Comparison of ENCODE assay signal across 20 cellular contexts in the genomic region with DNA sequence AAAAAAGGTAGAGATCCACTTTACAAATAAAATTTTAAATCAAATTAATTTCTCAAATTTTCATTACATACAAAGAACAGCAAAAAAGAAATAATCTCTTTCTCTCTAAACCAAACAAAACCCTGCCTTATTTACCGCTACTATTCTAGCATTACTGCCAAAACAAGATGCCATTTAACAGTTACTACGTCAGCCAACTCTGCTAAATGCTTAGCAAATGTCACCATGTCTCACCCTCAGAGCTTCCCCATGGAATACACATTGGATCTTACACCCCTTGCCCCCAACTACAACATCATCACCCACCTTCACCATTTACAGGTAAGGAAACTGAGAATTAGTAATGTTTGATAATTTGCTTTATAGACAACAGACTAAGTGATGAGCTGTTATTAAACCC. TPM values are rescaled to one million over a fixed set of nuclear protein-coding genes. Genes with fewer than 3 reads are reported as not detected.
DNase-seq lines count a peak whose midpoint lies in the region; ATAC-seq, FAIRE-seq and TF ChIP-seq lines count a peak whose summit lies in the region.
"Had no signal": no experiment of that assay in that cellular context is flagged by ENCODE, and none has a peak within 500 bp of the region (broad histone marks: within the 10 kb centered on the region; RNA-seq: fewer than 3 reads in every experiment).

No MANE protein-coding gene starts in this region.

- H3K27me3 Mint-ChIP-seq in endodermal cell (ENCODE audit: insufficient read depth) = no peaks in the 10 kb centered on the region
- H3K27me3 Mint-ChIP-seq in nephron progenitor cell (ENCODE audit: low read depth, poor library complexity) = peaks cover 7% of the 10 kb centered on the region
- H3K27me3 Mint-ChIP-seq in activated naive CD8-positive, alpha-beta T cell treated with anti-CD3 and anti-CD28 coated beads, Interleukin-2, amount 50 U/mL, for 24 hours = peaks cover 1% of the 10 kb centered on the region
- H3K27me3 Mint-ChIP-seq in activated CD8-positive, alpha-beta memory T cell treated with anti-CD3 and anti-CD28 coated beads, Interleukin-2, amount 10 ng/mL, durations not matched to agents 7 days and 5 days = peaks cover 10% of the 10 kb centered on the region
- H3K27me3 Mint-ChIP-seq: activated T-cell treated with anti-CD3 and anti-CD28 coated beads, Interleukin-2, amount 50 U/mL, for 24 hours; CD4-positive, alpha-beta T cell; IgD-negative memory B cell had no signal

- no peak for TF ChIP-seq RAD21 in A549 (conservative IDR thresholded peaks at IDR 0.05 in 1 of 2, IDR thresholded peaks at IDR 0.05 in 1 of 2)

- H2AFZ ChIP-seq in Karpas-422 (ENCODE audit: low read length) = no peak overlapping the region

- intact Hi-C loops in prostate gland (cut with DNase I) = no loop called here

- H3K9me2 ChIP-seq in Karpas-422 (replicated peaks; ENCODE audit: insufficient read depth, low read length) = no peaks in the 10 kb centered on the region

- H4K20me1 ChIP-seq in Karpas-422 (ENCODE audit: insufficient read depth, low read depth, low read length) = no peaks in the 10 kb centered on the region

- TF ChIP-seq CTCF in A549 (IDR thresholded peaks at IDR 0.05) (no peak), endodermal cell (conservative IDR thresholded peaks at IDR 0.05) (no peak), nephron progenitor cell (IDR thresholded peaks at IDR 0.05) (no peak), prostate gland (IDR thresholded peaks at IDR 0.05) (no peak)

- no peak for TF ChIP-seq POLR2A in A549 (IDR thresholded peaks at IDR 0.05; ENCODE audit: low read length)
- no peak for TF ChIP-seq POLR2A in prostate gland (IDR thresholded peaks at IDR 0.05)

- H3K9ac ChIP-seq in Karpas-422 (ENCODE audit: low read length) (no peak overlapping the region), endodermal cell (ENCODE audit: extremely low read depth, low read length, poor library complexity, severe bottlenecking) (no peak overlapping the region)

- H3K4me3 ChIP-seq in A549 (no peak overlapping the region), Karpas-422 (ENCODE audit: low read length) (no peak overlapping the region), endodermal cell (ENCODE audit: low read length) (no peak overlapping the region), prostate gland (no peak overlapping the region)
- H3K4me3 ChIP-seq: cardiac muscle cell, dorsolateral prefrontal cortex, HAP-1, right lobe of liver, upper lobe of right lung had no signal

- no peak for FAIRE-seq in A549 (lab: Jason Lieb, UNC)

- CTCF ChIA-PET in A549 (lab: Yijun Ruan, JAX) = interaction anchor here (1.1 to 1.3 kb wide), 2 partner anchors 20 to 121 kb away, joined by 3 to 4 read pairs; a partner anchor contains a TSS
- CTCF ChIA-PET in activated CD8-positive, alpha-beta memory T cell treated with anti-CD3 and anti-CD28 coated beads, Interleukin-2, amount 10 ng/mL, durations not matched to agents 7 days and 5 days (lab: Charles Lee) = no interaction called here

- H3K79me2 ChIP-seq in Karpas-422 (ENCODE audit: low read length) = no peaks in the 10 kb centered on the region

- H3K36me3 Mint-ChIP-seq in endodermal cell (ENCODE audit: low read depth) (peaks cover 69% of the 10 kb centered on the region), nephron progenitor cell (ENCODE audit: low read depth) (peaks cover 48% of the 10 kb centered on the region)
- no peaks in the 10 kb centered on the region for H3K36me3 Mint-ChIP-seq in activated naive CD8-positive, alpha-beta T cell treated with anti-CD3 and anti-CD28 coated beads, Interleukin-2, amount 50 U/mL, for 24 hours (ENCODE audit: low read depth)
- no peaks in the 10 kb centered on the region for H3K36me3 Mint-ChIP-seq in activated CD8-positive, alpha-beta memory T cell treated with anti-CD3 and anti-CD28 coated beads, Interleukin-2, amount 10 ng/mL, durations not matched to agents 7 days and 5 days

- peak overlapping the region; percentile 23 for H3K27ac Mint-ChIP-seq in endodermal cell
- H3K27ac Mint-ChIP-seq in nephron progenitor cell = peak overlapping the region; percentile 10
- no peak overlapping the region for H3K27ac Mint-ChIP-seq in activated naive CD8-positive, alpha-beta T cell treated with anti-CD3 and anti-CD28 coated beads, Interleukin-2, amount 50 U/mL, for 24 hours
- no peak overlapping the region for H3K27ac Mint-ChIP-seq in activated CD8-positive, alpha-beta memory T cell treated with anti-CD3 and anti-CD28 coated beads, Interleukin-2, amount 10 ng/mL, durations not matched to agents 7 days and 5 days
- H3K27ac Mint-ChIP-seq: activated T-cell treated with anti-CD3 and anti-CD28 coated beads, Interleukin-2, amount 50 U/mL, for 24 hours; CD4-positive, alpha-beta T cell; IgD-negative memory B cell had no signal

- TF ChIP-seq EP300 in A549 (IDR thresholded peaks at IDR 0.05) = no peak

- H3K4me1 Mint-ChIP-seq in endodermal cell = peaks cover 27% of the 10 kb centered on the region
- peaks cover 8% of the 10 kb centered on the region for H3K4me1 Mint-ChIP-seq in nephron progenitor cell
- no peaks in the 10 kb centered on the region for H3K4me1 Mint-ChIP-seq in activated naive CD8-positive, alpha-beta T cell treated with anti-CD3 and anti-CD28 coated beads, Interleukin-2, amount 50 U/mL, for 24 hours
- H3K4me1 Mint-ChIP-seq in activated CD8-positive, alpha-beta memory T cell treated with anti-CD3 and anti-CD28 coated beads, Interleukin-2, amount 10 ng/mL, durations not matched to agents 7 days and 5 days = no peaks in the 10 kb centered on the region

- H3K4me1 ChIP-seq in A549 (peaks cover 39% of the 10 kb centered on the region), Karpas-422 (ENCODE audit: low read length) (peaks cover 12% of the 10 kb centered on the region), endodermal cell (ENCODE audit: control insufficient read depth, insufficient read depth, low read length) (peaks cover 10% of the 10 kb centered on the region), prostate gland (replicated peaks) (peaks cover 4% of the 10 kb centered on the region)
- H3K4me1 ChIP-seq: foreskin keratinocyte, HAP-1 had no signal

- no peaks in the 10 kb centered on the region for H3K9me3 ChIP-seq in A549
- no peaks in the 10 kb centered on the region for H3K9me3 ChIP-seq in Karpas-422 (ENCODE audit: low read length)
- no peaks in the 10 kb centered on the region for H3K9me3 ChIP-seq in endodermal cell (ENCODE audit: control insufficient read depth, low read length)
- H3K9me3 ChIP-seq in prostate gland = no peaks in the 10 kb centered on the region
- H3K9me3 ChIP-seq: HAP-1, right lobe of liver, upper lobe of right lung had no signal

- POLR2A ChIA-PET in A549 (lab: Yijun Ruan, JAX) = no interaction called here

- ATAC-seq in A549 = no peak
- ATAC-seq in activated naive CD8-positive, alpha-beta T cell treated with anti-CD3 and anti-CD28 coated beads, Interleukin-2, amount 50 U/mL, for 24 hours = no peak
- ATAC-seq in activated CD8-positive, alpha-beta memory T cell treated with anti-CD3 and anti-CD28 coated beads, Interleukin-2, amount 10 ng/mL, durations not matched to agents 7 days and 5 days = no peak
- ATAC-seq: foreskin keratinocyte had no signal

- H3K36me3 ChIP-seq in Karpas-422 (ENCODE audit: insufficient read depth, low read length) (peaks cover 36% of the 10 kb centered on the region; the same call in 1 of the 2 replicates), endodermal cell (ENCODE audit: control insufficient read depth, insufficient read depth, low read length) (peaks cover 66% of the 10 kb centered on the region), prostate gland (no peaks in the 10 kb centered on the region)
- H3K36me3 ChIP-seq: HAP-1 had no signal

- DNase-seq in A549 (ENCODE audit: low read depth in 1 of 2, low spot score in 1 of 2) (no peak), Karpas-422 (no peak), endodermal cell (no peak), nephron progenitor cell (no peak), prostate gland (ENCODE audit: low spot score) (no peak)
- DNase-seq in activated naive CD8-positive, alpha-beta T cell treated with anti-CD3 and anti-CD28 coated beads, Interleukin-2, amount 50 U/mL, for 24 hours = no peak
- DNase-seq in activated CD8-positive, alpha-beta memory T cell treated with anti-CD3 and anti-CD28 coated beads, Interleukin-2, amount 10 ng/mL, durations not matched to agents 7 days and 5 days = no peak
- DNase-seq: activated CD4-positive, alpha-beta T cell treated with anti-CD3 and anti-CD28 coated beads for 1 hour; activated naive CD4-positive, alpha-beta T cell treated with Interleukin-2 at 50 U/mL for 16 hours; activated T-cell treated with anti-CD3 and anti-CD28 coated beads, Interleukin-2, amount 50 U/mL, for 24 hours; amniotic stem cell; CD4-positive, alpha-beta T cell; foreskin keratinocyte; NCI-H1105 treated with DMSO at 0.1 percent for 48 hours; right lobe of liver; upper lobe of right lung had no signal

- H3K4me2 ChIP-seq in A549 (peak overlapping the region; percentile 47), Karpas-422 (ENCODE audit: low read depth, low read length, poor library complexity, severe bottlenecking) (no peak overlapping the region)

- H3K27ac ChIP-seq in A549 = peak overlapping the region; percentile 45 to 60; a peak in 5 of 6 replicates
- H3K27ac ChIP-seq in Karpas-422 (ENCODE audit: low read length) = peak overlapping the region; percentile 11; the same call in 1 of the 2 replicates
- no peak overlapping the region for H3K27ac ChIP-seq in endodermal cell (ENCODE audit: low read depth, low read length)
- H3K27ac ChIP-seq in prostate gland = no peak overlapping the region
- H3K27ac ChIP-seq: cardiac muscle cell, foreskin keratinocyte, right lobe of liver had no signal

- H3K9me3 Mint-ChIP-seq in endodermal cell = no peaks in the 10 kb centered on the region
- no peaks in the 10 kb centered on the region for H3K9me3 Mint-ChIP-seq in nephron progenitor cell
- H3K9me3 Mint-ChIP-seq in activated naive CD8-positive, alpha-beta T cell treated with anti-CD3 and anti-CD28 coated beads, Interleukin-2, amount 50 U/mL, for 24 hours = no peaks in the 10 kb centered on the region
- no peaks in the 10 kb centered on the region for H3K9me3 Mint-ChIP-seq in activated CD8-positive, alpha-beta memory T cell treated with anti-CD3 and anti-CD28 coated beads, Interleukin-2, amount 10 ng/mL, durations not matched to agents 7 days and 5 days (ENCODE audit: low read depth)
- H3K9me3 Mint-ChIP-seq: activated T-cell treated with anti-CD3 and anti-CD28 coated beads, Interleukin-2, amount 50 U/mL, for 24 hours; CD4-positive, alpha-beta T cell; IgD-negative memory B cell had no signal

- H3K27me3 ChIP-seq in Karpas-422 (ENCODE audit: low read length) (no peaks in the 10 kb centered on the region), endodermal cell (ENCODE audit: control insufficient read depth, insufficient read depth, low read length, poor library complexity, severe bottlenecking) (no peaks in the 10 kb centered on the region), prostate gland (replicated peaks; ENCODE audit: insufficient read depth) (no peaks in the 10 kb centered on the region)
- H3K27me3 ChIP-seq: cardiac muscle cell, dorsolateral prefrontal cortex, foreskin keratinocyte, right lobe of liver, upper lobe of right lung had no signal

- H3K4me3 Mint-ChIP-seq in endodermal cell (no peak overlapping the region), nephron progenitor cell (no peak overlapping the region)
- no peak overlapping the region for H3K4me3 Mint-ChIP-seq in activated naive CD8-positive, alpha-beta T cell treated with anti-CD3 and anti-CD28 coated beads, Interleukin-2, amount 50 U/mL, for 24 hours
- no peak overlapping the region for H3K4me3 Mint-ChIP-seq in activated CD8-positive, alpha-beta memory T cell treated with anti-CD3 and anti-CD28 coated beads, Interleukin-2, amount 10 ng/mL, durations not matched to agents 7 days and 5 days
- H3K4me3 Mint-ChIP-seq: activated T-cell treated with anti-CD3 and anti-CD28 coated beads, Interleukin-2, amount 50 U/mL, for 24 hours; CD4-positive, alpha-beta T cell; IgD-negative memory B cell had no signal

- WGBS in A549 (ENCODE audit: missing lambda C conversion rate) = 93% methylated on average over 2 of the region's 2 CpGs
- 94 to 100% methylated on average over 2 of the region's 2 CpGs for WGBS in endodermal cell (ENCODE audit: insufficient coverage in 1 of 2, insufficient read length in 1 of 2), 2 experiments
- 35% methylated on average over 2 of the region's 2 CpGs for WGBS in prostate gland

RNA-seq across cellular contexts. Expression of a gene that starts 23.0 kb away (rescaled TPM):
- 50.9 and 55.2 TPM in 2 replicates for polyA plus RNA-seq in A549 (2011; rRNA removed)
- polyA plus RNA-seq in A549 (2012; cell fraction: cytosol; rRNA removed) = 9.7 and 10.5 TPM in 2 replicates
- 25.5 and 35.0 TPM in 2 replicates for polyA plus RNA-seq in A549 (2012; cell fraction: nucleus; rRNA removed)
- polyA plus RNA-seq in A549 (2017; fragmentation: RNase III; extraction: RNeasy Plus Mini Kit Qiagen cat#74134 plus additional on column Dnase treatment) = 24.0 to 27.7 TPM (median 24.7 TPM) in 3 replicates
- 19.6 and 21.6 TPM in 2 replicates for polyA minus RNA-seq in A549 (2011; rRNA and poly(A)+ RNA removed)
- 45.2 and 49.5 TPM in 2 replicates for total RNA-seq in Karpas-422 (2014; rRNA removed; shearing (Covaris generic); ENCODE audit: low replicate concordance)
- total RNA-seq in endodermal cell = 10 to 100 TPM; 66.9 to 82.0 TPM
- 68.3 TPM for polyA plus RNA-seq in endodermal cell (2013, experiment 1 of 2)
- 53.0 TPM for polyA plus RNA-seq in endodermal cell (2013, experiment 2 of 2)
- total RNA-seq in activated CD8-positive, alpha-beta memory T cell treated with anti-CD3 and anti-CD28 coated beads, Interleukin-2, amount 10 ng/mL, durations not matched to agents 7 days and 5 days = 10 to 100 TPM; 35.5 to 40.9 TPM
- 10 to 100 TPM; 18.7 to 54.0 TPM for total RNA-seq in prostate gland

Comparison
In these comparisons a context has a peak if more than half of its experiments do, and no peak if none do; other contexts are left out.
1. H3K27ac ChIP-seq: peak in A549 (2 of 2) and Karpas-422 (single experiment); none in endodermal cell (single experiment) and prostate gland (0 of 2).
2. H3K27ac Mint-ChIP-seq: peak in endodermal cell (single experiment) and nephron progenitor cell (single experiment); none in activated naive CD8-positive, alpha-beta T cell treated with anti-CD3 and anti-CD28 coated beads, Interleukin-2, amount 50 U/mL, for 24 hours (single experiment) and activated CD8-positive, alpha-beta memory T cell treated with anti-CD3 and anti-CD28 coated beads, Interleukin-2, amount 10 ng/mL, durations not matched to agents 7 days and 5 days (single experiment).